Comparison of ENCODE assay signal across 16 cellular contexts in genomic region chr7:44184874-44185446, GRCh38. TPM values are rescaled to one million over a fixed set of nuclear protein-coding genes. Genes with fewer than 3 reads are reported as not detected.
DNase-seq lines count a peak whose midpoint lies in the region; ATAC-seq and TF ChIP-seq lines count a peak whose summit lies in the region.
"Had no signal": no experiment of that assay in that cellular context is flagged by ENCODE, and none has a peak within 500 bp of the region (broad histone marks: within the 10 kb centered on the region; RNA-seq: fewer than 3 reads in every experiment).

No MANE protein-coding gene starts in this region.

- no peaks in the 10 kb centered on the region for H3K79me2 ChIP-seq in PC-9 (ENCODE audit: low read depth)
- H3K79me2 ChIP-seq in trophoblast cell (ENCODE audit: control insufficient read depth, insufficient read depth, low read length, poor library complexity), result no peaks in the 10 kb centered on the region

- H3K27ac Mint-ChIP-seq in activated naive CD4-positive, alpha-beta T cell treated with anti-CD3 and anti-CD28 coated beads, Interleukin-2, amount 50 U/mL, for 72 hours, result peak overlapping the region; percentile 3 to 44
- no peak overlapping the region for H3K27ac Mint-ChIP-seq in activated naive CD4-positive, alpha-beta T cell treated with anti-CD3 and anti-CD28 coated beads for 36 hours

- H3K27ac ChIP-seq in PC-9, result peak overlapping the region; percentile 35
- peak overlapping the region; percentile 20 for H3K27ac ChIP-seq in foreskin keratinocyte
- no peak overlapping the region for H3K27ac ChIP-seq in trophoblast cell (ENCODE audit: low read depth, low read length)
- H3K27ac ChIP-seq in transverse colon, result no peak overlapping the region

- H3K9ac ChIP-seq in trophoblast cell (ENCODE audit: low read length), result no peak overlapping the region

- H3K4me1 ChIP-seq in PC-9 (replicated peaks; ENCODE audit: insufficient read depth), result peaks cover 45% of the 10 kb centered on the region
- H3K4me1 ChIP-seq in foreskin keratinocyte, result peaks cover 9% of the 10 kb centered on the region
- peaks cover 2 to 3% of the 10 kb centered on the region in 2 experiments for H3K4me1 ChIP-seq in trophoblast cell (ENCODE audit: control insufficient read depth in 1 of 2, insufficient read depth in 2 of 2, low read length in 2 of 2)
- no peaks in the 10 kb centered on the region for H3K4me1 ChIP-seq in transverse colon

- H3K36me3 Mint-ChIP-seq in activated naive CD4-positive, alpha-beta T cell treated with anti-CD3 and anti-CD28 coated beads, Interleukin-2, amount 50 U/mL, for 72 hours, result no peaks in the 10 kb centered on the region
- no peaks in the 10 kb centered on the region for H3K36me3 Mint-ChIP-seq in activated naive CD4-positive, alpha-beta T cell treated with anti-CD3 and anti-CD28 coated beads for 36 hours (ENCODE audit: low read depth)

- no peaks in the 10 kb centered on the region for H3K4me1 Mint-ChIP-seq in activated naive CD4-positive, alpha-beta T cell treated with anti-CD3 and anti-CD28 coated beads for 36 hours (ENCODE audit: low read depth)

- H3K9me2 ChIP-seq in PC-9 (ENCODE audit: insufficient read depth), result no peaks in the 10 kb centered on the region

- H3F3A ChIP-seq in PC-9 (ENCODE audit: insufficient read depth, low read depth), result peaks cover 31% of the 10 kb centered on the region

- H3K4me3 Mint-ChIP-seq in activated naive CD4-positive, alpha-beta T cell treated with anti-CD3 and anti-CD28 coated beads for 36 hours, result no peak overlapping the region

- no peak for TF ChIP-seq EP300 in transverse colon (IDR thresholded peaks at IDR 0.05; ENCODE audit: low read depth)

- no peak for DNase-seq in activated naive CD4-positive, alpha-beta T cell treated with anti-CD3 and anti-CD28 coated beads, Interleukin-2, amount 50 U/mL, for 72 hours (ENCODE audit: low spot score in 2 of 2)
- no peak for DNase-seq in activated naive CD4-positive, alpha-beta T cell treated with anti-CD3 and anti-CD28 coated beads for 36 hours
- no peak for DNase-seq in PC-9
- DNase-seq in foreskin keratinocyte, result no peak
- no peak for DNase-seq in trophoblast cell
- no peak for DNase-seq in NCI-H446 (lab: John Stamatoyannopoulos, UW)
- DNase-seq in transverse colon, result no peak
- DNase-seq: activated CD4-positive, alpha-beta T cell treated with anti-CD3 and anti-CD28 coated beads for 4 hours; GF-D8; SIG-M5; stimulated activated CD4-positive, alpha-beta T cell treated with anti-CD3 and anti-CD28 coated beads, Interleukin-12 subunit alpha, Interleukin-12 subunit beta, amount 100 ng/mL, for 4 hours; stimulated activated naive CD8-positive, alpha-beta T cell treated with anti-CD3 and anti-CD28 coated beads, Interleukin-15, Interleukin-2, amounts not matched to agents 100 U/mL and 50 U/mL, for 24 hours had no signal

- H4K12ac ChIP-seq in trophoblast cell (ENCODE audit: low read depth, low read length), result no peak overlapping the region

- H3K9me3 Mint-ChIP-seq in activated naive CD4-positive, alpha-beta T cell treated with anti-CD3 and anti-CD28 coated beads, Interleukin-2, amount 50 U/mL, for 72 hours, result peaks cover 3 to 12% of the 10 kb centered on the region in 2 donors
- peaks cover 6% of the 10 kb centered on the region for H3K9me3 Mint-ChIP-seq in activated naive CD4-positive, alpha-beta T cell treated with anti-CD3 and anti-CD28 coated beads for 36 hours

- CTCF ChIA-PET in activated naive CD4-positive, alpha-beta T cell treated with anti-CD3 and anti-CD28 coated beads for 36 hours (lab: Charles Lee), result no interaction called here
- CTCF ChIA-PET in PC-9 (lab: Charles Lee), result no interaction called here

- no peak overlapping the region for H2BK5ac ChIP-seq in trophoblast cell (ENCODE audit: low read depth, low read length, poor library complexity)

- H3K23ac ChIP-seq in trophoblast cell (ENCODE audit: low read length), result no peak overlapping the region

- H3K14ac ChIP-seq in trophoblast cell (ENCODE audit: low read length), result peak overlapping the region; percentile 30

- BruUV-seq in PC-9 (replicated peaks; lab: Mats Ljungman, UMichigan), result no TSS peak

- in situ Hi-C loops in transverse colon (cut with MboI; ENCODE audit: low pct_ligation_motif_present in 1 of 4, low pct_unique_long_range_greater_than_20kb in 1 of 4, low sequenced_read_pairs in 3 of 4), result no loop called here

- intact Hi-C loops in activated naive CD4-positive, alpha-beta T cell treated with anti-CD3 and anti-CD28 coated beads for 36 hours (cut with micrococcal nuclease), result no loop called here
- intact Hi-C loops in PC-9 (cut with micrococcal nuclease; ENCODE audit: unreplicated experiment) (loop anchor here (1.0 to 5.0 kb wide), 3 partner anchors 22 to 103 kb away; partner anchors contain the start of gene POLM), transverse colon (cut with DNase I; ENCODE audit: low total_unique reads) (no loop called here)

- no peak overlapping the region for H2AK5ac ChIP-seq in trophoblast cell (ENCODE audit: low read length)

- H2BK12ac ChIP-seq in trophoblast cell (ENCODE audit: low read length), result no peak overlapping the region

- no peaks in the 10 kb centered on the region for H3K27me3 Mint-ChIP-seq in activated naive CD4-positive, alpha-beta T cell treated with anti-CD3 and anti-CD28 coated beads for 36 hours (ENCODE audit: low read depth)

- no peak for ATAC-seq in activated naive CD4-positive, alpha-beta T cell treated with anti-CD3 and anti-CD28 coated beads, Interleukin-2, amount 50 U/mL, for 72 hours
- ATAC-seq in foreskin keratinocyte, result peak; percentile 1
- ATAC-seq in GM21447 (IDR thresholded peaks at IDR 0.05; ENCODE audit: unreplicated experiment), result no peak
- ATAC-seq: stimulated activated naive CD8-positive, alpha-beta T cell treated with anti-CD3 and anti-CD28 coated beads, Interleukin-15, Interleukin-2, amounts not matched to agents 100 U/mL and 50 U/mL, for 24 hours had no signal

- no peak overlapping the region for H2BK120ac ChIP-seq in trophoblast cell (ENCODE audit: insufficient read depth, low read length, poor library complexity)

- no peak for TF ChIP-seq POLR2A in transverse colon (IDR thresholded peaks at IDR 0.05)

- H3K4me2 ChIP-seq in PC-9 (peak overlapping the region; percentile 65), trophoblast cell (ENCODE audit: low read length) (no peak overlapping the region)

- H3K4ac ChIP-seq in trophoblast cell (ENCODE audit: low read depth, low read length), result no peak overlapping the region

- no peaks in the 10 kb centered on the region for H3K27me3 ChIP-seq in PC-9 (ENCODE audit: insufficient read depth, low read depth)
- no peaks in the 10 kb centered on the region for H3K27me3 ChIP-seq in foreskin keratinocyte
- H3K27me3 ChIP-seq in trophoblast cell (ENCODE audit: insufficient read depth, low read length), result no peaks in the 10 kb centered on the region
- peaks cover 6% of the 10 kb centered on the region for H3K27me3 ChIP-seq in transverse colon

- H4K91ac ChIP-seq in trophoblast cell (ENCODE audit: low read depth, low read length), result peak overlapping the region; percentile 37

- H3K79me1 ChIP-seq in trophoblast cell (ENCODE audit: low read length), result no peaks in the 10 kb centered on the region

- H3K36me3 ChIP-seq in PC-9 (ENCODE audit: low read depth) (no peaks in the 10 kb centered on the region), trophoblast cell (ENCODE audit: control insufficient read depth in 1 of 2, insufficient read depth in 2 of 2, low read length in 2 of 2) (no peaks in the 10 kb centered on the region), transverse colon (no peaks in the 10 kb centered on the region)

- no peaks in the 10 kb centered on the region for H4K20me1 ChIP-seq in PC-9 (ENCODE audit: insufficient read depth)

- POLR2A ChIA-PET in PC-9 (lab: Charles Lee; ENCODE audit: unreplicated experiment), result interaction anchor here (0.6 kb wide), 1 partner anchor 131 kb away, joined by 4 read pairs; no protein-coding TSS in a partner anchor

- TF ChIP-seq CTCF in PC-9 (conservative IDR thresholded peaks at IDR 0.05) (no peak), foreskin keratinocyte (conservative IDR thresholded peaks at IDR 0.05) (no peak), transverse colon (IDR thresholded peaks at IDR 0.05) (no peak)

- H4K8ac ChIP-seq in trophoblast cell (ENCODE audit: low read depth, low read length), result peak overlapping the region; percentile 5

- no peak overlapping the region for H3K18ac ChIP-seq in trophoblast cell (ENCODE audit: low read length)

- H2AFZ ChIP-seq in PC-9, result no peak overlapping the region; the same call in 1 of the 2 replicates
- no peak overlapping the region for H2AFZ ChIP-seq in trophoblast cell (ENCODE audit: insufficient read depth, low read length, poor library complexity)

- peaks cover 5% of the 10 kb centered on the region for H3K9me3 ChIP-seq in PC-9 (ENCODE audit: insufficient read depth, low read depth)
- H3K9me3 ChIP-seq in trophoblast cell (ENCODE audit: insufficient read depth, low read depth, low read length), result peaks cover 4% of the 10 kb centered on the region
- H3K9me3 ChIP-seq in transverse colon, result peaks cover 0 to 3% of the 10 kb centered on the region in 2 donors

- WGBS in trophoblast cell (ENCODE audit: extremely low coverage, insufficient coverage, insufficient read length), result no CpG with 5 or more reads among the region's 2 CpGs
- 73 to 77% methylated on average over 2 of the region's 2 CpGs for WGBS in transverse colon (ENCODE audit: low coverage in 1 of 2), 2 donors

- H3K4me3 ChIP-seq in PC-9 (0 out of 2 replicates have a peak overlapping the region, but pooled peaks have one; percentile 17), trophoblast cell (ENCODE audit: low read depth, low read length) (no peak overlapping the region), transverse colon (no peak overlapping the region)

RNA-seq across cellular contexts. Expression of gene GCK, which starts 4.3 kb away (rescaled TPM):
- 1 to 10 TPM in 1 of 2 donors, under 1 TPM in 1; 0.80 to 1.2 TPM for total RNA-seq in activated naive CD4-positive, alpha-beta T cell treated with anti-CD3 and anti-CD28 coated beads, Interleukin-2, amount 50 U/mL, for 72 hours
- 1 to 10 TPM; 2.1 to 3.3 TPM for total RNA-seq in activated naive CD4-positive, alpha-beta T cell treated with anti-CD3 and anti-CD28 coated beads for 36 hours
- total RNA-seq in PC-9 (2021) (not detected in 2 replicates), foreskin keratinocyte (0.53 and 0.58 TPM in 2 replicates), transverse colon (under 1 TPM in 2 of 4 donors, not detected in 2; 0.16 to 0.96 TPM)
- 0.49 and 0.76 TPM in 2 replicates for polyA plus RNA-seq in foreskin keratinocyte
- polyA plus RNA-seq in trophoblast cell (2013), result 0.34 and 0.35 TPM in 2 replicates
- total RNA-seq: LHCN-M2 had no signal

RNA-seq across cellular contexts. Expression of gene YKT6, which starts 15.8 kb away (rescaled TPM):
- total RNA-seq in activated naive CD4-positive, alpha-beta T cell treated with anti-CD3 and anti-CD28 coated beads, Interleukin-2, amount 50 U/mL, for 72 hours, result 10 to 100 TPM; 45.2 to 72.9 TPM
- total RNA-seq in activated naive CD4-positive, alpha-beta T cell treated with anti-CD3 and anti-CD28 coated beads for 36 hours, result 10 to 100 TPM; 53.5 to 57.3 TPM
- total RNA-seq in PC-9 (2021), result 109 and 142 TPM in 2 replicates
- 103 and 108 TPM in 2 replicates for total RNA-seq in foreskin keratinocyte
- 98.0 and 104 TPM in 2 replicates for polyA plus RNA-seq in foreskin keratinocyte
- 122 and 127 TPM in 2 replicates for polyA plus RNA-seq in trophoblast cell (2013)
- total RNA-seq in transverse colon, result 10 to 100 TPM; 46.6 to 80.1 (median 68.0) TPM

RNA-seq across cellular contexts. Expression of gene MYL7, which starts 43.8 kb away (rescaled TPM):
- total RNA-seq in activated naive CD4-positive, alpha-beta T cell treated with anti-CD3 and anti-CD28 coated beads, Interleukin-2, amount 50 U/mL, for 72 hours, result not detected
- not detected for total RNA-seq in activated naive CD4-positive, alpha-beta T cell treated with anti-CD3 and anti-CD28 coated beads for 36 hours
- total RNA-seq in PC-9 (2021) (not detected in 2 replicates), foreskin keratinocyte (not detected in 2 replicates), transverse colon (not detected)
- polyA plus RNA-seq in foreskin keratinocyte, result not detected in 2 replicates
- polyA plus RNA-seq in trophoblast cell (2013), result 146 and 148 TPM in 2 replicates
- total RNA-seq: glomerular endothelial cell, LHCN-M2, mononuclear cell had no signal

Comparison
In these comparisons a context has a peak if more than half of its experiments do, and no peak if none do; other contexts are left out.
1. H3K27ac ChIP-seq: peak in PC-9 (single experiment) and foreskin keratinocyte (single experiment); none in trophoblast cell (single experiment) and transverse colon (0 of 4).